In genomic region chr3:196179380-196180308, GRCh38 we compare ENCODE assay signal across 9 cellular contexts. TPM values are rescaled to one million over a fixed set of nuclear protein-coding genes. Genes with fewer than 3 reads are reported as not detected.
A peak's percentile ranks its signal among the peaks of the same experiment; 100 is the strongest.
DNase-seq lines count a peak whose midpoint lies in the region; ATAC-seq and TF ChIP-seq lines count a peak whose summit lies in the region.
"Had no signal": no experiment of that assay in that cellular context is flagged by ENCODE, and none has a peak within 500 bp of the region (broad histone marks: within the 10 kb centered on the region; RNA-seq: fewer than 3 reads in every experiment).

No MANE protein-coding gene starts in this region.

- in situ Hi-C loops in astrocyte of the cerebellum (cut with HindIII; ENCODE audit: low sequenced_read_pairs), result loop anchor here (5.0 to 10.0 kb wide), 2 partner anchors 45 to 107 kb away; no protein-coding TSS in a partner anchor

- H3K4me3 ChIP-seq in DND-41 (ENCODE audit: low read depth in 1 of 2, low read length in 2 of 2), result peak overlapping the region in 1 of 2 experiments; percentile 38; a peak in 1 of 4 replicates
- no peak overlapping the region for H3K4me3 ChIP-seq in HUES6 (ENCODE audit: low read depth, low read length)
- no peak overlapping the region for H3K4me3 ChIP-seq in astrocyte of the cerebellum (ENCODE audit: low read depth, low read length)
- H3K4me3 ChIP-seq: SJSA1 had no signal

- DNase-seq in DND-41 (peak; percentile 87), T-helper 17 cell (peak; percentile 36 to 78 (median 64)), astrocyte of the cerebellum (ENCODE audit: low read depth) (peak; percentile 33), left lobe of liver (ENCODE audit: low spot score) (no peak), posterior vena cava (ENCODE audit: low spot score) (no peak)
- peak; percentile 75 to 84 for DNase-seq in stimulated activated CD8-positive, alpha-beta memory T cell treated with anti-CD3 and anti-CD28 coated beads, Interleukin-15, amount 100 ng/mL, for 4 hours (ENCODE audit: low read depth in 2 of 2)

- H3K4me2 ChIP-seq in DND-41 (ENCODE audit: insufficient read depth, low read length), result peak overlapping the region; percentile 53

- no peaks in the 10 kb centered on the region for H3K79me2 ChIP-seq in DND-41 (ENCODE audit: insufficient read depth, low read length)

- no peaks in the 10 kb centered on the region for H3K36me3 Mint-ChIP-seq in T-helper 17 cell (ENCODE audit: low read depth)

- intact Hi-C loops in posterior vena cava (cut with DNase I), result loop anchor here in 1 of 2 donors (10.0 kb wide), 1 partner anchor 635 kb away; no protein-coding TSS in a partner anchor

- no peaks in the 10 kb centered on the region for H4K20me1 ChIP-seq in DND-41 (ENCODE audit: insufficient read depth, low read length)

- peaks cover 62% of the 10 kb centered on the region for H3K4me1 ChIP-seq in DND-41 (ENCODE audit: insufficient read depth, low read length)
- H3K4me1 ChIP-seq in HUES6 (ENCODE audit: control insufficient read depth, insufficient read depth, low read length), result peaks cover 28% of the 10 kb centered on the region
- H3K4me1 ChIP-seq: SJSA1 had no signal

- ATAC-seq in DND-41 (ENCODE audit: insufficient read depth, low read depth), result peak; percentile 66
- ATAC-seq in GM21423 (IDR thresholded peaks at IDR 0.05; ENCODE audit: unreplicated experiment), result peak; percentile 77
- peak; percentile 88 for ATAC-seq in T-helper 17 cell
- ATAC-seq in left lobe of liver, result peak; percentile 12

- H3K27me3 ChIP-seq in DND-41 (ENCODE audit: insufficient read depth, low read length, poor library complexity) (no peaks in the 10 kb centered on the region), HUES6 (ENCODE audit: control insufficient read depth, insufficient read depth, low read length) (no peaks in the 10 kb centered on the region)

- peak overlapping the region; percentile 96 for H3K27ac Mint-ChIP-seq in T-helper 17 cell

- H3K4me1 Mint-ChIP-seq in T-helper 17 cell, result peaks cover 39% of the 10 kb centered on the region

- H3K9me3 ChIP-seq in DND-41 (ENCODE audit: insufficient read depth, low read length, severe bottlenecking) (no peaks in the 10 kb centered on the region), HUES6 (ENCODE audit: control insufficient read depth, insufficient read depth, low read depth, low read length) (no peaks in the 10 kb centered on the region), T-helper 17 cell (ENCODE audit: control insufficient read depth, low read length, poor library complexity, severe bottlenecking) (no peaks in the 10 kb centered on the region)
- H3K9me3 ChIP-seq: SJSA1 had no signal

- H3K4me3 Mint-ChIP-seq in T-helper 17 cell, result peak overlapping the region; percentile 82

- no peaks in the 10 kb centered on the region for H3K27me3 Mint-ChIP-seq in T-helper 17 cell

- H3K9ac ChIP-seq in DND-41 (ENCODE audit: low read depth, low read length) (peak overlapping the region; percentile 53), HUES6 (ENCODE audit: low read length) (peak overlapping the region; percentile 49)

- peak overlapping the region; percentile 74 for H2AFZ ChIP-seq in DND-41 (ENCODE audit: low read depth, low read length)

- TF ChIP-seq CTCF in DND-41 (IDR thresholded peaks at IDR 0.05; ENCODE audit: borderline replicate concordance, extremely low read depth, low read length, poor library complexity, severe bottlenecking), result peak; percentile 64
- no peak for TF ChIP-seq CTCF in astrocyte of the cerebellum (IDR thresholded peaks at IDR 0.05; ENCODE audit: low read depth, low read length, missing control alignments)

- H3K36me3 ChIP-seq in DND-41 (ENCODE audit: insufficient read depth, low read length), result no peaks in the 10 kb centered on the region
- no peaks in the 10 kb centered on the region for H3K36me3 ChIP-seq in HUES6 (ENCODE audit: control insufficient read depth, insufficient read depth, low read length)
- H3K36me3 ChIP-seq: SJSA1 had no signal

- H3K27ac ChIP-seq in DND-41 (ENCODE audit: low read length), result peak overlapping the region; percentile 98
- 0 out of 2 replicates have a peak overlapping the region, but pooled peaks have one; percentile 44 for H3K27ac ChIP-seq in HUES6 (ENCODE audit: low read depth, low read length)
- H3K27ac ChIP-seq: SJSA1 had no signal

RNA-seq across cellular contexts. Expression of gene ZDHHC19, which starts 31.6 kb away (rescaled TPM):
- not detected for total RNA-seq in T-helper 17 cell
- 1.3 TPM for total RNA-seq in left lobe of liver
- total RNA-seq in posterior vena cava, result 1 to 10 TPM in 1 of 2 donors, under 1 TPM in 1; 0.52 to 2.1 TPM
- total RNA-seq: SJSA1 had no signal

RNA-seq across cellular contexts. Expression of gene SLC51A, which starts 36.7 kb away (rescaled TPM):
- total RNA-seq in T-helper 17 cell, result not detected
- 20.0 TPM for total RNA-seq in left lobe of liver
- total RNA-seq in posterior vena cava, result not detected
- total RNA-seq: SJSA1 had no signal

Comparison
In these comparisons a context has a peak if more than half of its experiments do, and no peak if none do; other contexts are left out.
1. ATAC-seq: peak in every context shown above with its lines; median percentile 88 in T-helper 17 cell; 77 in GM21423; 66 in DND-41; 12 in left lobe of liver.
2. DNase-seq: peak in DND-41 (single experiment), T-helper 17 cell (3 of 3), astrocyte of the cerebellum (single experiment) and stimulated activated CD8-positive, alpha-beta memory T cell treated with anti-CD3 and anti-CD28 coated beads, Interleukin-15, amount 100 ng/mL, for 4 hours (2 of 2); none in left lobe of liver (single experiment) and posterior vena cava (single experiment).
3. RNA of gene SLC51A, which starts 36.7 kb away (total RNA-seq): 20.0 TPM in left lobe of liver (single experiment); not detected in posterior vena cava and not detected in T-helper 17 cell; every median in the first group is over 10 times any median in the second.